In the genomic region with DNA sequence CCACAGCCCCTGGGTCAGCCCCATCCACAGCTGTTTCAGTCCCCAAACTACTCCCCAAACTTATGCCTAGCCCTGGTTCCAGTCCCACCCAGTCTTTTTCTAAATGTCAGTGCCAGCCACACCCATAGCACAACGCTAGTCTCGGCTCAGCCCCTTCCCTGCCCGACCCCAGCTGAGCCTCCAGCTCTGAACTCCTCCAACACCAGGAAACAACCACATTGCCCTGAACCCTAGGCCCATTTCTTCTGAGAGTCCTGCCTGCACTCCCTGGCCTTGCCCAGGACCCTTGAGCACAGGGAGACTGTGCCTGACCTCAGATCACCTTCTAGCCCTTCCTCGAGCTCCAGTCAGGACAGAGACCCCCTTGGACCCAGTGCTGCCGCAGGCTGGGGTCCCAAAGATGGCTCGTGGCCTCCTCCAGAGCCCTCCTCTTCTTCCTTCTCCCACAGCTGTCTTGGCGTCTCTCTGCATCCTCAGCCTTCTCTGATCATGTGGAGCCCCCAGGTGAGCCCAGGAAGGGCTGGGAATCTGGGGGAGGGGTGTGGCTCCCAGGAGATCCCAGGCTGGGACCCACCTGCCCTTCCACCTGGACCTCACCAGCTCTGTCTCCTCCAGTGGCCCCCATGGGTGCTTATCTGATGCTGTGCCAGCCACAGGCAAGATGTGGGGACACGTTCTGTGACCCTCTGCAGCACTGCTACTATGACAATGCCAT, we compare ENCODE assay signal across 18 cellular contexts. TPM values are rescaled to one million over a fixed set of nuclear protein-coding genes. Genes with fewer than 3 reads are reported as not detected.
DNase-seq lines count a peak whose midpoint lies in the region; ATAC-seq, FAIRE-seq and TF ChIP-seq lines count a peak whose summit lies in the region.
"Had no signal": no experiment of that assay in that cellular context is flagged by ENCODE, and none has a peak within 500 bp of the region (broad histone marks: within the 10 kb centered on the region; RNA-seq: fewer than 3 reads in every experiment).

No MANE protein-coding gene starts in this region.

- H3K79me2 ChIP-seq in K562 (ENCODE audit: control insufficient read depth, insufficient read depth, low read length) (no peaks in the 10 kb centered on the region; the same call in 2 of the 3 replicates), neural progenitor cell (ENCODE audit: low read depth) (no peaks in the 10 kb centered on the region)

- POLR2A ChIA-PET in K562 (lab: Yijun Ruan, JAX), result no interaction called here

- H3K9me3 Mint-ChIP-seq in neural progenitor cell (no peaks in the 10 kb centered on the region), type B pancreatic cell (no peaks in the 10 kb centered on the region)
- H3K9me3 Mint-ChIP-seq: CD8-positive, alpha-beta T cell had no signal

- H2AFZ ChIP-seq in K562 (ENCODE audit: low read depth, low read length), result no peak overlapping the region
- H2AFZ ChIP-seq in neural progenitor cell (replicated peaks), result no peak overlapping the region

- H3K4me3 ChIP-seq in H7 (ENCODE audit: insufficient read depth, low read depth, low read length), result no peak overlapping the region
- H3K4me3 ChIP-seq in K562, result no peak overlapping the region
- H3K4me3 ChIP-seq in neural progenitor cell, result no peak overlapping the region

- FAIRE-seq in K562 (lab: Jason Lieb, UNC), result no peak
- FAIRE-seq: A204.1, GM12892, H54 had no signal

- H3K36me3 ChIP-seq in H7 (replicated peaks; ENCODE audit: control insufficient read depth, insufficient read depth, low read length) (no peaks in the 10 kb centered on the region), K562 (ENCODE audit: control insufficient read depth, insufficient read depth, low read length) (no peaks in the 10 kb centered on the region), neural progenitor cell (no peaks in the 10 kb centered on the region)
- H3K36me3 ChIP-seq: BE2C had no signal

- TF ChIP-seq POLR2A in K562 (conservative IDR thresholded peaks at IDR 0.05), result no peak

- no peak overlapping the region for H3K4me3 Mint-ChIP-seq in neural progenitor cell
- no peak overlapping the region for H3K4me3 Mint-ChIP-seq in type B pancreatic cell
- H3K4me3 Mint-ChIP-seq: CD8-positive, alpha-beta T cell had no signal

- H3K27ac Mint-ChIP-seq in neural progenitor cell (peak overlapping the region; percentile 9), type B pancreatic cell (peak overlapping the region; percentile 55)
- H3K27ac Mint-ChIP-seq: CD8-positive, alpha-beta T cell had no signal

- BruUV-seq in K562 (replicated peaks; lab: Mats Ljungman, UMichigan), result no TSS peak

- H4K20me1 ChIP-seq in K562 (replicated peaks; ENCODE audit: control insufficient read depth, insufficient read depth, low read length), result no peaks in the 10 kb centered on the region
- no peaks in the 10 kb centered on the region for H4K20me1 ChIP-seq in neural progenitor cell (ENCODE audit: low read depth)

- H3K9me3 ChIP-seq in K562 (replicated peaks; ENCODE audit: control insufficient read depth, insufficient read depth, low read depth, low read length) (no peaks in the 10 kb centered on the region), neural progenitor cell (ENCODE audit: low read depth) (no peaks in the 10 kb centered on the region)
- H3K9me3 ChIP-seq: BE2C had no signal

- H3F3A ChIP-seq in neural progenitor cell (ENCODE audit: low read depth), result no peaks in the 10 kb centered on the region

- in situ Hi-C loops in K562 (cut with MboI), result no loop called here

- CTCF ChIA-PET in K562 (lab: Yijun Ruan, JAX; ENCODE audit: low intra/inter-chr PET ratio), result no interaction called here

- H3K27me3 Mint-ChIP-seq in neural progenitor cell (ENCODE audit: insufficient read depth, low read depth) (peaks cover 2% of the 10 kb centered on the region), type B pancreatic cell (peaks cover 15% of the 10 kb centered on the region)

- H3K9me1 ChIP-seq in K562 (ENCODE audit: control insufficient read depth, insufficient read depth, low read length), result no peaks in the 10 kb centered on the region

- H3K4me1 ChIP-seq in K562 (replicated peaks in 1 of 2; ENCODE audit: control insufficient read depth in 2 of 2, insufficient read depth in 2 of 2, low read length in 2 of 2) (peaks cover 6 to 7% of the 10 kb centered on the region in 2 experiments; a peak in 4 of 5 replicates), neural progenitor cell (no peaks in the 10 kb centered on the region)

- no peaks in the 10 kb centered on the region for H3K4me1 Mint-ChIP-seq in neural progenitor cell
- peaks cover 12% of the 10 kb centered on the region for H3K4me1 Mint-ChIP-seq in type B pancreatic cell (ENCODE audit: unreplicated experiment)

- no peaks in the 10 kb centered on the region for H3K36me3 Mint-ChIP-seq in neural progenitor cell
- no peaks in the 10 kb centered on the region for H3K36me3 Mint-ChIP-seq in type B pancreatic cell
- H3K36me3 Mint-ChIP-seq: CD8-positive, alpha-beta T cell had no signal

- ATAC-seq in K562 (no peak), GM21737 (IDR thresholded peaks at IDR 0.05; ENCODE audit: unreplicated experiment) (no peak), HG03439 (IDR thresholded peaks at IDR 0.05; ENCODE audit: unreplicated experiment) (no peak)
- ATAC-seq: CD8-positive, alpha-beta T cell had no signal

- no peak for TF ChIP-seq EP300 in K562 (IDR thresholded peaks at IDR 0.05; ENCODE audit: low read length)

- whole genome bisulfite sequencing in K562 (ENCODE audit: insufficient coverage, low coverage, missing lambda C conversion rate), result 9% methylated on average over 7 of the region's 8 CpGs

- no peak for TF ChIP-seq RAD21 in K562 (CRISPR knock-in tag; conservative IDR thresholded peaks at IDR 0.05 in 1 of 2, IDR thresholded peaks at IDR 0.05 in 1 of 2)

- intact Hi-C loops in K562 (cut with micrococcal nuclease), result no loop called here

- no peaks in the 10 kb centered on the region for H3K27me3 ChIP-seq in H7 (ENCODE audit: control insufficient read depth, insufficient read depth, low read length)
- no peaks in the 10 kb centered on the region for H3K27me3 ChIP-seq in K562 (ENCODE audit: control insufficient read depth in 2 of 2, insufficient read depth in 2 of 2, low read length in 2 of 2)
- no peaks in the 10 kb centered on the region for H3K27me3 ChIP-seq in neural progenitor cell
- H3K27me3 ChIP-seq: BE2C had no signal

- DNase-seq in H7 (peak; percentile 21), K562 (ENCODE audit: extremely low read depth in 1 of 4, low spot score in 3 of 4) (no peak), neural progenitor cell (ENCODE audit: low spot score) (no peak), type B pancreatic cell (ENCODE audit: extremely low spot score, unreplicated experiment) (no peak)
- DNase-seq in stimulated activated CD4-positive, alpha-beta T cell treated with anti-CD3 and anti-CD28 coated beads, Interleukin-2, amount 100 ng/mL, for 24 hours, result no peak
- DNase-seq: BE2C; CD8-positive, alpha-beta T cell; COR-L47; DND-41; GDM1 had no signal

- peak overlapping the region in 1 of 2 experiments; percentile 65; a peak in 2 of 4 replicates for H3K9ac ChIP-seq in K562 (ENCODE audit: insufficient read depth in 1 of 2, low read depth in 2 of 2, low read length in 2 of 2)
- no peak overlapping the region for H3K9ac ChIP-seq in neural progenitor cell

- H3K27ac ChIP-seq in K562 (ENCODE audit: extremely low read depth, low read depth, low read length), result no peak overlapping the region
- H3K27ac ChIP-seq in neural progenitor cell, result no peak overlapping the region
- H3K27ac ChIP-seq: C4-2B had no signal

- TF ChIP-seq CTCF in K562 (IDR thresholded peaks at IDR 0.05 in 2 of 3, conservative IDR thresholded peaks at IDR 0.05 in 1 of 3; ENCODE audit: insufficient read depth in 2 of 3, low read depth in 1 of 3, low read length in 3 of 3), result no peak
- TF ChIP-seq CTCF in neural progenitor cell (IDR thresholded peaks at IDR 0.05), result no peak
- no peak for TF ChIP-seq CTCF in type B pancreatic cell (conservative IDR thresholded peaks at IDR 0.05)

- H3K4me2 ChIP-seq in K562 (ENCODE audit: insufficient read depth, low read length), result no peak overlapping the region
- no peak overlapping the region for H3K4me2 ChIP-seq in neural progenitor cell

RNA-seq across cellular contexts. Expression of gene IGFL1, which starts 33.0 kb away (rescaled TPM):
- not detected in 2 replicates for total RNA-seq in H7 (2014; rRNA removed; shearing (Covaris generic))
- not detected in 2 replicates for total RNA-seq in K562 (2011; cell fraction: chromatin; rRNA removed; ENCODE audit: low replicate concordance)
- not detected in 2 replicates for total RNA-seq in K562 (2011; cell fraction: nucleolus; rRNA removed)
- not detected in 2 replicates for total RNA-seq in K562 (2011; cell fraction: nucleoplasm; rRNA removed)
- total RNA-seq in K562 (2014; rRNA removed) (not detected in 2 replicates), K562 (2014; rRNA removed; fragmentation: Illumina TruSeq; extraction: Trizol) (not detected in 2 replicates), K562 (2015; rRNA removed; fragmentation: Illumina TruSeq; extraction: Trizol) (not detected in 2 replicates), K562 (2021) (not detected in 2 replicates), neural progenitor cell (ENCODE audit: low replicate concordance) (not detected in 2 replicates), type B pancreatic cell (ENCODE audit: low replicate concordance) (0.56 and 0.76 TPM in 2 replicates)
- polyA plus RNA-seq in K562 (2011; rRNA removed) (not detected in 2 replicates), K562 (2014; fragmentation: Illumina TruSeq; extraction: Trizol) (not detected in 2 replicates), K562 (2014; fragmentation: Nextera tagmentation; extraction: Ambion mirVana) (not detected), K562 (2014; rRNA removed) (not detected in 2 replicates)
- polyA plus RNA-seq in K562 (2011; cell fraction: cytosol; rRNA removed), result not detected in 2 replicates
- polyA plus RNA-seq in K562 (2011; cell fraction: nucleus; rRNA removed), result not detected in 2 replicates
- not detected in 2 replicates for polyA plus RNA-seq in K562 (2012)
- polyA minus RNA-seq in K562 (2011; rRNA and poly(A)+ RNA removed), result not detected in 2 replicates
- not detected in 2 replicates for polyA minus RNA-seq in K562 (2011; cell fraction: cytosol; rRNA and poly(A)+ RNA removed)
- not detected in 2 replicates for polyA minus RNA-seq in K562 (2011; cell fraction: nucleus; rRNA and poly(A)+ RNA removed)
- total RNA-seq: CD8-positive, alpha-beta T cell; HT1080 had no signal
- polyA plus RNA-seq: AG04450 had no signal

RNA-seq across cellular contexts. Expression of gene IGFL2, which starts 48.5 kb away (rescaled TPM):
- 0.17 TPM in 1 of 2 replicates, not detected in the other for total RNA-seq in H7 (2014; rRNA removed; shearing (Covaris generic))
- not detected in 2 replicates for total RNA-seq in K562 (2011; cell fraction: chromatin; rRNA removed; ENCODE audit: low replicate concordance)
- total RNA-seq in K562 (2011; cell fraction: nucleolus; rRNA removed), result not detected in 2 replicates
- not detected in 2 replicates for total RNA-seq in K562 (2011; cell fraction: nucleoplasm; rRNA removed)
- total RNA-seq in K562 (2014; rRNA removed) (0.57 and 0.68 TPM in 2 replicates), K562 (2014; rRNA removed; fragmentation: Illumina TruSeq; extraction: Trizol) (0.55 TPM in 1 of 2 replicates, not detected in the other), K562 (2015; rRNA removed; fragmentation: Illumina TruSeq; extraction: Trizol) (1.7 and 2.6 TPM in 2 replicates), K562 (2021) (0.47 and 0.75 TPM in 2 replicates), neural progenitor cell (ENCODE audit: low replicate concordance) (not detected in 2 replicates), type B pancreatic cell (ENCODE audit: low replicate concordance) (104 and 441 TPM in 2 replicates)
- polyA plus RNA-seq in K562 (2011; rRNA removed) (0.72 TPM in 1 of 2 replicates, not detected in the other), K562 (2014; fragmentation: Illumina TruSeq; extraction: Trizol) (0.61 and 0.79 TPM in 2 replicates), K562 (2014; fragmentation: Nextera tagmentation; extraction: Ambion mirVana) (under 1 TPM; 0.42 to 0.77 TPM), K562 (2014; rRNA removed) (0.36 TPM in 1 of 2 replicates, not detected in the other)
- polyA plus RNA-seq in K562 (2011; cell fraction: cytosol; rRNA removed), result 0.90 TPM in 1 of 2 replicates, not detected in the other
- polyA plus RNA-seq in K562 (2011; cell fraction: nucleus; rRNA removed), result 0.22 TPM in 1 of 2 replicates, not detected in the other
- polyA plus RNA-seq in K562 (2012), result 2.2 and 5.4 TPM in 2 replicates
- not detected in 2 replicates for polyA minus RNA-seq in K562 (2011; rRNA and poly(A)+ RNA removed)
- not detected in 2 replicates for polyA minus RNA-seq in K562 (2011; cell fraction: cytosol; rRNA and poly(A)+ RNA removed)
- polyA minus RNA-seq in K562 (2011; cell fraction: nucleus; rRNA and poly(A)+ RNA removed), result not detected in 2 replicates
- total RNA-seq: CD8-positive, alpha-beta T cell; HT1080 had no signal
- polyA plus RNA-seq: AG04450 had no signal

Comparison
In these comparisons a context has a peak if more than half of its experiments do, and no peak if none do; other contexts are left out.
1. RNA of gene IGFL2, which starts 48.5 kb away (total RNA-seq): 104 to 441 TPM in type B pancreatic cell; 0.47 to 2.6 TPM in K562, 0.17 TPM in H7 and not detected in neural progenitor cell; every median in the first group is over 10 times any median in the second.